In the genomic region with DNA sequence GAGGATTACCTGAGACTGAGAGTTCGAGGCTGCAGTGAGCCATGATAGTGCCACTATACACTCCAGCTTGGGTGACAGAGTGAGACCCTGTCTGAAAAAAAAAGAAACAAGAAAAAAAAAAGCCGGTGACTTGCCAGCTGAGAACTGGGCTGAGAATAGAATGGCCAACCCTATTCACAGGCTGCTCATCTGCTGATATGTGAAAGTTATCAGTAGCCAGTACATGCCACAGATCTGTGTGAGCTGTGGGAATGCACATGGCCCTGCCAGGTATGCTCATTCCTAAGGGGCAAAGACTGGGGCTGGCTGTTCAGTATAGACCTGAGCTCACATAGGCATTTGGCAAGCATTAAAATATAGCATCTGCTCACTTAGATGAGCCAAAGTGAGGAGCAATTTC, we compare ENCODE assay signal across 32 cellular contexts. TPM values are rescaled to one million over a fixed set of nuclear protein-coding genes. Genes with fewer than 3 reads are reported as not detected.
"Had no signal": no experiment of that assay in that cellular context is flagged by ENCODE, and none has a peak within 500 bp of the region (broad histone marks: within the 10 kb centered on the region; RNA-seq: fewer than 3 reads in every experiment).

No MANE protein-coding gene starts in this region.

- H3K27ac ChIP-seq: adrenal gland, body of pancreas, breast epithelium, Peyer's patch, SJCRH30 had no signal

- H3K4me1 Mint-ChIP-seq: IgD-negative memory B cell had no signal

- H3K4me3 Mint-ChIP-seq: activated CD4-positive, alpha-beta memory T cell treated with anti-CD3 and anti-CD28 coated beads for 36 hours; activated naive CD4-positive, alpha-beta T cell treated with anti-CD3 and anti-CD28 coated beads for 36 hours; activated T-cell treated with anti-CD3 and anti-CD28 coated beads, Interleukin-2, amount 50 U/mL, for 4 hours; activated T-helper 1 cell treated with anti-CD3 and anti-CD28 coated beads, Interleukin-12 subunit alpha, Interleukin-12 subunit beta, Interleukin-2, Interleukin-4 antibody, amounts not matched to agents 30 ng/mL and 10 ng/mL and 1 ng/mL, durations not matched to agents 14 hours and 24 hours and 36 hours; IgD-negative memory B cell; T-helper 1 cell treated with Interleukin-12 subunit alpha and Interleukin-12 subunit beta and Interleukin-4 antibody, amounts not matched to agents 30 μg/mL and 1 μg/mL, for 36 hours; T-helper 2 cell treated with Interferon-gamma antibody and Interleukin-4, amounts not matched to agents 5 μg/mL and 100 μg/mL, for 36 hours had no signal

- H3K9me3 Mint-ChIP-seq: activated CD4-positive, alpha-beta memory T cell treated with anti-CD3 and anti-CD28 coated beads for 36 hours; activated naive CD4-positive, alpha-beta T cell treated with anti-CD3 and anti-CD28 coated beads for 36 hours; activated naive CD4-positive, alpha-beta T cell treated with anti-CD3 and anti-CD28 coated beads, Interleukin-2, amount 50 U/mL, for 72 hours; activated T-cell treated with anti-CD3 and anti-CD28 coated beads, Interleukin-2, amount 50 U/mL, for 4 hours; activated T-helper 1 cell treated with anti-CD3 and anti-CD28 coated beads, Interleukin-12 subunit alpha, Interleukin-12 subunit beta, Interleukin-2, Interleukin-4 antibody, amounts not matched to agents 30 ng/mL and 10 ng/mL and 1 ng/mL, durations not matched to agents 14 hours and 24 hours and 36 hours; IgD-negative memory B cell; T-helper 1 cell treated with Interleukin-12 subunit alpha and Interleukin-12 subunit beta and Interleukin-4 antibody, amounts not matched to agents 30 μg/mL and 1 μg/mL, for 36 hours; T-helper 2 cell treated with Interferon-gamma antibody and Interleukin-4, amounts not matched to agents 5 μg/mL and 100 μg/mL, for 36 hours had no signal

- DNase-seq: activated CD4-positive, alpha-beta memory T cell treated with anti-CD3 and anti-CD28 coated beads for 36 hours; activated CD4-positive, alpha-beta T cell treated with anti-CD3 and anti-CD28 coated beads, Interleukin-2, amount 50 U/mL, for 1 hour; activated CD8-positive, alpha-beta memory T cell treated with anti-CD3 and anti-CD28 coated beads, Interleukin-2, amount 50 U/mL, for 4 hours; activated gamma-delta T cell treated with Interleukin-2 at 50 U/mL for 16 hours; activated naive CD4-positive, alpha-beta T cell treated with anti-CD3 and anti-CD28 coated beads for 36 hours; activated T-cell treated with anti-CD3 and anti-CD28 coated beads for 4 hours; activated T-cell treated with anti-CD3 and anti-CD28 coated beads, Interleukin-2, amount 50 U/mL, for 4 hours; adrenal gland; body of pancreas; Karpas-422; KBM-7; MG63; NCI-H1048; NCI-H1436 treated with DMSO at 0.1 percent for 48 hours; NCI-H187 treated with DMSO at 0.1 percent for 48 hours; NCI-H2081; NCI-H2171 treated with DMSO at 0.1 percent for 48 hours; NCI-H2227 treated with DMSO at 0.1 percent for 48 hours; NCI-H524; NCI-H69; PC-3; Peyer's patch; RPMI8226; SHP77; SJCRH30; SK-N-SH had no signal

- H3K27me3 Mint-ChIP-seq: activated CD4-positive, alpha-beta memory T cell treated with anti-CD3 and anti-CD28 coated beads for 36 hours; IgD-negative memory B cell had no signal

- H3K27ac Mint-ChIP-seq: activated CD4-positive, alpha-beta memory T cell treated with anti-CD3 and anti-CD28 coated beads for 36 hours; activated naive CD4-positive, alpha-beta T cell treated with anti-CD3 and anti-CD28 coated beads for 36 hours; activated naive CD4-positive, alpha-beta T cell treated with anti-CD3 and anti-CD28 coated beads, Interleukin-2, amount 50 U/mL, for 72 hours; activated T-helper 1 cell treated with anti-CD3 and anti-CD28 coated beads, Interleukin-12 subunit alpha, Interleukin-12 subunit beta, Interleukin-2, Interleukin-4 antibody, amounts not matched to agents 30 ng/mL and 10 ng/mL and 1 ng/mL, durations not matched to agents 14 hours and 24 hours and 36 hours; IgD-negative memory B cell; T-helper 1 cell treated with Interleukin-12 subunit alpha and Interleukin-12 subunit beta and Interleukin-4 antibody, amounts not matched to agents 30 μg/mL and 1 μg/mL, for 36 hours; T-helper 2 cell treated with Interferon-gamma antibody and Interleukin-4, amounts not matched to agents 5 μg/mL and 100 μg/mL, for 36 hours had no signal

- H3K36me3 Mint-ChIP-seq: activated CD4-positive, alpha-beta memory T cell treated with anti-CD3 and anti-CD28 coated beads for 36 hours; activated naive CD4-positive, alpha-beta T cell treated with anti-CD3 and anti-CD28 coated beads, Interleukin-2, amount 50 U/mL, for 72 hours; IgD-negative memory B cell had no signal

RNA-seq across cellular contexts. Expression of gene IL20RB, which starts 30.9 kb away (rescaled TPM):
- polyA plus RNA-seq: IgD-negative memory B cell had no signal
